In the genomic region with DNA sequence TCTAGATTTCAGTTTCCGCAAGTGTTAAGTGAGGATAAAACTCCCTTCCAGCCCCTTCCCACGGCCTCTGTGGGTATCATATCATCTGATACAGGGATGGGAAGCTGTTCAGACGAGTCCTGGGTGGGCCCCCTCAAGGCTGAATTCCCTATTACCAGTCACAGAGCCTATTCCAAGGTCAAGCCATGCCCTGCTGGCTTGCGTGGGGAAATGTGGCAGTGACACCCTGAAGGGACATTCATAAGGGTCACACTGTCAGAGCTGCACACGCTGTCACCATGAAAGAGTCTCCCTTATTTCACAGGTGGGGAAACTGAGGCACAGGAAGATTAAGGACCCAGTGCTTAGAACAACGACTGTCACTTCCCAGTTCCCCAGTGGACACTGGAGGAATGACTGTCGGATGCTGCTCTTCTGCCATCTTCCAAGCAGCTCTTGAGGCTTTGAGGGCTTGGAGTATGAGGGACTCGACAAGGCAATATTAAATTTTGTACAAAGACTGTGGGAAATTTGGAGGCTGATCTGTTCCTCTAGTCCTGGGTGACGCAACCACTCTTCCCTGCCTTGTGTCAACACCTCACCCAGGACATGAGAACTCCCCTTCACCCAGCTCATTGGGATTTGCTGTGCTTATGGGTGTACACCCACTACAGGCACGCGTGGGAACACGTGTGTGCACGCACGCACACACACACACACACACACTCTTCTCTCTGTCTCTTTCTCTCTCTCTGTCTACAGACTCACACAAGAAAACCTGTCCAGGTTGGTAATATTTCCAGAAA, we compare ENCODE assay signal across 30 cellular contexts.
DNase-seq lines count a peak whose midpoint lies in the region; ATAC-seq and TF ChIP-seq lines count a peak whose summit lies in the region.
"Had no signal": no experiment of that assay in that cellular context is flagged by ENCODE, and none has a peak within 500 bp of the region (broad histone marks: within the 10 kb centered on the region; RNA-seq: fewer than 3 reads in every experiment).

No MANE protein-coding gene starts in this region.

- peaks cover 17% of the 10 kb centered on the region for H3K27me3 Mint-ChIP-seq in neural progenitor cell (ENCODE audit: insufficient read depth, low read depth)
- H3K27me3 Mint-ChIP-seq: activated CD4-positive, alpha-beta T cell treated with anti-CD3 and anti-CD28 coated beads for 36 hours had no signal

- H3K27ac Mint-ChIP-seq in neural progenitor cell: peak overlapping the region; percentile 69
- H3K27ac Mint-ChIP-seq: activated CD4-positive, alpha-beta T cell treated with anti-CD3 and anti-CD28 coated beads for 36 hours; activated T-helper 2 cell treated with anti-CD3 and anti-CD28 coated beads, Interferon-gamma antibody, Interleukin-2, Interleukin-4, amounts not matched to agents 10 μg/mL and 5 μg/mL and 100 μg/mL, durations not matched to agents 14 hours and 24 hours and 36 hours; GM23338; memory B cell; T-helper 2 cell treated with Interferon-gamma antibody and Interleukin-4, amounts not matched to agents 5 μg/mL and 100 μg/mL, for 36 hours had no signal

- 89% methylated on average over 14 of the region's 14 CpGs for WGBS in right cardiac atrium

- no peaks in the 10 kb centered on the region for H4K20me1 ChIP-seq in neural progenitor cell (ENCODE audit: low read depth)

- H3F3A ChIP-seq in neural progenitor cell (ENCODE audit: low read depth): peaks cover 3% of the 10 kb centered on the region

- no peak overlapping the region for H3K9ac ChIP-seq in neural progenitor cell

- peaks cover 5% of the 10 kb centered on the region for H3K9me3 Mint-ChIP-seq in neural progenitor cell
- H3K9me3 Mint-ChIP-seq: activated T-helper 2 cell treated with anti-CD3 and anti-CD28 coated beads, Interferon-gamma antibody, Interleukin-2, Interleukin-4, amounts not matched to agents 10 μg/mL and 5 μg/mL and 100 μg/mL, durations not matched to agents 14 hours and 24 hours and 36 hours; T-helper 2 cell treated with Interferon-gamma antibody and Interleukin-4, amounts not matched to agents 5 μg/mL and 100 μg/mL, for 36 hours had no signal

- H3K9me3 ChIP-seq in right atrium auricular region: peaks cover 0 to 1% of the 10 kb centered on the region in 2 donors
- H3K9me3 ChIP-seq in right cardiac atrium (ENCODE audit: control insufficient read depth, low read length): no peaks in the 10 kb centered on the region
- no peaks in the 10 kb centered on the region for H3K9me3 ChIP-seq in neural progenitor cell (ENCODE audit: low read depth)
- H3K9me3 ChIP-seq: prostate gland, testis, vagina had no signal

- H3K4me3 ChIP-seq in right atrium auricular region (no peak overlapping the region), right cardiac atrium (ENCODE audit: low read length) (no peak overlapping the region), neural progenitor cell (no peak overlapping the region)
- H3K4me3 ChIP-seq: GM23338, hepatocyte, PC-9, prostate gland, testis, vagina had no signal

- H3K79me2 ChIP-seq in neural progenitor cell (ENCODE audit: low read depth): no peaks in the 10 kb centered on the region
- H3K79me2 ChIP-seq: hepatocyte had no signal

- no peak for ATAC-seq in right cardiac atrium
- ATAC-seq in HG02759 (IDR thresholded peaks at IDR 0.05; ENCODE audit: unreplicated experiment): no peak
- ATAC-seq: activated CD4-positive, alpha-beta T cell treated with anti-CD3 and anti-CD28 coated beads for 36 hours; left cardiac atrium; stimulated activated naive CD8-positive, alpha-beta T cell treated with anti-CD3 and anti-CD28 coated beads, Interleukin-15, Interleukin-2, amounts not matched to agents 100 U/mL and 50 U/mL, for 24 hours had no signal

- DNase-seq in right atrium auricular region (ENCODE audit: low spot score) (peak; percentile 42), right cardiac atrium (no peak), islet precursor cell (peak; percentile 50), neural progenitor cell (ENCODE audit: low spot score) (no peak), ureter (ENCODE audit: low spot score) (peak; percentile 35), NCI-H2227 treated with DMSO at 0.1 percent for 48 hours (lab: John Stamatoyannopoulos, UW) (no peak), H4 (ENCODE audit: low spot score) (no peak)
- DNase-seq: activated CD4-positive, alpha-beta T cell treated with anti-CD3 and anti-CD28 coated beads for 36 hours; activated naive CD4-positive, alpha-beta T cell treated with anti-CD3 and anti-CD28 coated beads, Interleukin-2, amount 50 U/mL, for 16 hours; amniotic stem cell; Calu3; DMS79 treated with DMSO at 0.1 percent for 48 hours; GDM1; left cardiac atrium; MM.1S; NCI-H1930; NCI-H2171 treated with DMSO at 0.1 percent for 48 hours; NCI-H524; PC-9; SHP77; stimulated activated naive CD8-positive, alpha-beta T cell treated with anti-CD3 and anti-CD28 coated beads, Interleukin-15, Interleukin-2, amounts not matched to agents 100 U/mL and 50 U/mL, for 24 hours; testis had no signal

- H3K27me3 ChIP-seq in right atrium auricular region (no peaks in the 10 kb centered on the region), right cardiac atrium (ENCODE audit: control insufficient read depth, insufficient read depth) (no peaks in the 10 kb centered on the region), neural progenitor cell (no peaks in the 10 kb centered on the region)
- H3K27me3 ChIP-seq: hepatocyte, testis, vagina had no signal

- no peak overlapping the region for H2AFZ ChIP-seq in neural progenitor cell (replicated peaks)
- H2AFZ ChIP-seq: hepatocyte, PC-9 had no signal

- H3K4me1 ChIP-seq in right atrium auricular region: no peaks in the 10 kb centered on the region
- H3K4me1 ChIP-seq in right cardiac atrium (ENCODE audit: control insufficient read depth, insufficient read depth, low read length): no peaks in the 10 kb centered on the region
- peaks cover 14% of the 10 kb centered on the region for H3K4me1 ChIP-seq in neural progenitor cell
- H3K4me1 ChIP-seq: prostate gland, testis, vagina had no signal

- H3K36me3 ChIP-seq in right atrium auricular region (no peaks in the 10 kb centered on the region), neural progenitor cell (no peaks in the 10 kb centered on the region)
- H3K36me3 ChIP-seq: prostate gland, vagina had no signal

- H3K27ac ChIP-seq in right atrium auricular region (no peak overlapping the region), right cardiac atrium (ENCODE audit: low read length) (no peak overlapping the region), neural progenitor cell (no peak overlapping the region)
- H3K27ac ChIP-seq: hepatocyte, PC-9, prostate gland, testis, vagina had no signal

- no peaks in the 10 kb centered on the region for H3K36me3 Mint-ChIP-seq in neural progenitor cell
- H3K36me3 Mint-ChIP-seq: memory B cell had no signal

- H3K4me2 ChIP-seq in neural progenitor cell: no peak overlapping the region
- H3K4me2 ChIP-seq: GM23338, hepatocyte, PC-9 had no signal

- intact Hi-C loops in right cardiac atrium (cut with DNase I): loop anchor here in 1 of 4 donors (10.0 kb wide), 1 partner anchor 645 kb away; a partner anchor contains a TSS

- TF ChIP-seq CTCF in right atrium auricular region (IDR thresholded peaks at IDR 0.05) (no peak), neural progenitor cell (IDR thresholded peaks at IDR 0.05) (no peak)

- H3K4me1 Mint-ChIP-seq in neural progenitor cell: peaks cover 32% of the 10 kb centered on the region
- H3K4me1 Mint-ChIP-seq: activated CD4-positive, alpha-beta T cell treated with anti-CD3 and anti-CD28 coated beads for 36 hours; memory B cell had no signal

- no peak overlapping the region for H3K4me3 Mint-ChIP-seq in neural progenitor cell
- H3K4me3 Mint-ChIP-seq: activated CD4-positive, alpha-beta T cell treated with anti-CD3 and anti-CD28 coated beads for 36 hours; GM23338; memory B cell; T-helper 2 cell treated with Interferon-gamma antibody and Interleukin-4, amounts not matched to agents 5 μg/mL and 100 μg/mL, for 36 hours had no signal

Comparison
In these comparisons a context has a peak if more than half of its experiments do, and no peak if none do; other contexts are left out.
1. DNase-seq: peak in right atrium auricular region (single experiment), islet precursor cell (single experiment) and ureter (single experiment); none in right cardiac atrium (0 of 3), neural progenitor cell (single experiment), NCI-H2227 treated with DMSO at 0.1 percent for 48 hours (single experiment) and H4 (single experiment).